ENCODE assay signal across 14 cellular contexts in the genomic region with DNA sequence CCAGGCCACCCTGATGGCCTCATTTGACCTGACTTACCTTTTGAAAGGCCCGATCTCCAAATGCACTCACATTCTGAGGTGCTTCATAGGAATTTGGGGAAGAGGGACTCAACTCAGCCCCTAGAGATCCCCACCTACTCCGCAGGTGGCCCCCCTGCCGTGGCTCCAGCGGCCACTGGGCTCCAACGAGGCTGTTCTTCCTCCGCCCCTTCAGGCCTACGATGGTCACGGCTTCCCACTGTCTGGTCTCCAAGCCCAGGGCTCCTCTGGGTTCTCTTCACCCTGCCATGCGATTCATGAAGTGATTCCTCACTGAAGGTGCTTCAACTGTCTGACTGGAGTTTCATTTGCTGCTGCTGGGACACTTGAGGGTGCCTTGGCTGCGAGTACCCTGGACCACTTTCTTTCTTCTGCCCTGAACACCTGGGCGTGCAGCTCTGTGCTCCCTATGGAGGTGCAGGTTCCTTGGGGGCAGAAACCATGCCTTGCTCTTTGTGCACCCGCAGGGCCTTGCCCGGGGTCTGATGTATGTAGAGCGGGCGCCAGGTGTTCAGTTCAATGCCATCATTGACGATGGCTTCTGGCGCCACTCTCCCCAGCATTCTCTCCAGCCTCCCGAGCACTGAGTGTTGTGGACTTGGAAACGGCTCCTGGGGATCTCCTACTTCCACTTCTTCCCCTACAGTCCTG. TPM values are rescaled to one million over a fixed set of nuclear protein-coding genes. Genes with fewer than 3 reads are reported as not detected.
A peak's percentile ranks its signal among the peaks of the same experiment; 100 is the strongest.
DNase-seq lines count a peak whose midpoint lies in the region; ATAC-seq and TF ChIP-seq lines count a peak whose summit lies in the region.
"Had no signal": no experiment of that assay in that cellular context is flagged by ENCODE, and none has a peak within 500 bp of the region (broad histone marks: within the 10 kb centered on the region; RNA-seq: fewer than 3 reads in every experiment).

No MANE protein-coding gene starts in this region.

- peak; percentile 28 for DNase-seq in activated CD4-positive, CD25-positive, alpha-beta regulatory T cell treated with anti-CD3 and anti-CD28 coated beads, Interleukin-2, amount 50 U/mL, for 72 hours
- DNase-seq in activated CD4-positive, CD25-positive, alpha-beta regulatory T cell (lab: John Stamatoyannopoulos, UW), result no peak
- DNase-seq in GM13976 (ENCODE audit: low spot score) (peak; percentile 23), posterior vena cava (ENCODE audit: low spot score) (peak; percentile 79), Right ventricle myocardium superior (no peak)
- DNase-seq in activated T-cell treated with anti-CD3 and anti-CD28 coated beads, Interleukin-2, amount 50 U/mL, for 1 hour, result no peak
- DNase-seq: 8988T; Calu3; CD8-positive, alpha-beta T cell; DMS53; DND-41; EL; GM23248 had no signal

- intact Hi-C loops in posterior vena cava (cut with DNase I), result no loop called here
- intact Hi-C loops in Right ventricle myocardium superior (cut with DNase I), result no loop called here

- ATAC-seq in HG02884 (IDR thresholded peaks at IDR 0.05; ENCODE audit: unreplicated experiment), result no peak
- ATAC-seq in Right ventricle myocardium superior (ENCODE audit: poor library complexity), result no peak
- ATAC-seq: CD8-positive, alpha-beta T cell had no signal

- in situ Hi-C loops in GM13976 (cut with MboI; ENCODE audit: low sequenced_read_pairs, unreplicated experiment), result no loop called here

- TF ChIP-seq CTCF in GM13976 (IDR thresholded peaks at IDR 0.05; ENCODE audit: borderline replicate concordance, control extremely low read depth, extremely low read depth, insufficient read depth, missing control alignments), result no peak

RNA-seq across cellular contexts. Expression of a gene that starts 10.0 kb away (rescaled TPM):
- total RNA-seq in posterior vena cava (10 to 100 TPM; 45.7 to 51.8 TPM), Right ventricle myocardium superior (50.5 TPM)

Comparison
In these comparisons a context has a peak if more than half of its experiments do, and no peak if none do; other contexts are left out.
1. DNase-seq: peak in activated CD4-positive, CD25-positive, alpha-beta regulatory T cell treated with anti-CD3 and anti-CD28 coated beads, Interleukin-2, amount 50 U/mL, for 72 hours (single experiment), GM13976 (single experiment) and posterior vena cava (single experiment); none in activated CD4-positive, CD25-positive, alpha-beta regulatory T cell (0 of 4), activated T-cell treated with anti-CD3 and anti-CD28 coated beads, Interleukin-2, amount 50 U/mL, for 1 hour (single experiment) and Right ventricle myocardium superior (single experiment).